ENCODE assay signal across 1 cellular context in the genomic region with DNA sequence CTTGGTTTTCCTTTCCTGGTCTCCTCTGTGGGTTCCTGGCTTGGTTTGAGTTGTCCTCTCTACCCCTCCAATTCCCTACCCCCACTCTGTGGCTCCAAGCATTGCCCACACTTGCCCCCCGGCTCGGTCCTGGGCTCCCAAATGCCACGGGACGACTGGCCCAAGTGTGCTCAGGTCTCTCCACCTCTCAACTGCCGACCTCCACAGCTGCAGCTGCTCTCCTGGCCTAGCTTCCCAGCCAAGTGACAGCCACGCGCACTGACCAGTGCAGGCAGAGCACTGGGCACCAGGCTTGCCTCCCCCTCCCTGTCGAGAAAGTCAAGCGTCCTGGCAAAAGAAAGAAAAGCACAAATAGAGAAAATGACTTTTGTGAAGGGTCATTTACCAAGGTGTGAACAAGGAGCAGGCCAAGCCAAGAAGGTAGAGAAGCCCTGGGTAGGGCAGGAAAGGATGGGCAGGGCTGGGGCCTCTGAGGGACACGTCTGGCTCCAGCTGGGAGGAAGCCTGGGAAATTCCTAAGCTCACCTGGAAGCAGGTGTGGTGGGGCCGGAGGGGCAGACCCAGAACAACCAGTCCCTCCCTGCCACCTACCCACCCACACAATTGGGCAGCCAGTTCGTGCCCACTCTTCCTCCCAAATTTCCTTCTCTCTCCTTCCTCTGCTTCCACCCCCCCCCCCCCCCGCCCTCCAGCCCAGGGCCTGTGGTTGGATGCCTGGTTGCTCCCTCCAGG.
TF ChIP-seq lines count a peak whose summit lies in the region.

No MANE protein-coding gene starts in this region.

TF ChIP-seq in H1, 55 proteins besides CTCF, POLR2A, EP300 and RAD21:
- TF ChIP-seq CBX5 (IDR thresholded peaks at IDR 0.05; ENCODE audit: low read depth, low read length) (no peak), TEAD4 (IDR thresholded peaks at IDR 0.05; ENCODE audit: low read depth, low read length) (no peak), SIX5 (IDR thresholded peaks at IDR 0.05; ENCODE audit: low read depth, low read length) (no peak), HDAC6 (IDR thresholded peaks at IDR 0.05; ENCODE audit: low read depth, low read length) (no peak)
- TF ChIP-seq, protein P1, sequence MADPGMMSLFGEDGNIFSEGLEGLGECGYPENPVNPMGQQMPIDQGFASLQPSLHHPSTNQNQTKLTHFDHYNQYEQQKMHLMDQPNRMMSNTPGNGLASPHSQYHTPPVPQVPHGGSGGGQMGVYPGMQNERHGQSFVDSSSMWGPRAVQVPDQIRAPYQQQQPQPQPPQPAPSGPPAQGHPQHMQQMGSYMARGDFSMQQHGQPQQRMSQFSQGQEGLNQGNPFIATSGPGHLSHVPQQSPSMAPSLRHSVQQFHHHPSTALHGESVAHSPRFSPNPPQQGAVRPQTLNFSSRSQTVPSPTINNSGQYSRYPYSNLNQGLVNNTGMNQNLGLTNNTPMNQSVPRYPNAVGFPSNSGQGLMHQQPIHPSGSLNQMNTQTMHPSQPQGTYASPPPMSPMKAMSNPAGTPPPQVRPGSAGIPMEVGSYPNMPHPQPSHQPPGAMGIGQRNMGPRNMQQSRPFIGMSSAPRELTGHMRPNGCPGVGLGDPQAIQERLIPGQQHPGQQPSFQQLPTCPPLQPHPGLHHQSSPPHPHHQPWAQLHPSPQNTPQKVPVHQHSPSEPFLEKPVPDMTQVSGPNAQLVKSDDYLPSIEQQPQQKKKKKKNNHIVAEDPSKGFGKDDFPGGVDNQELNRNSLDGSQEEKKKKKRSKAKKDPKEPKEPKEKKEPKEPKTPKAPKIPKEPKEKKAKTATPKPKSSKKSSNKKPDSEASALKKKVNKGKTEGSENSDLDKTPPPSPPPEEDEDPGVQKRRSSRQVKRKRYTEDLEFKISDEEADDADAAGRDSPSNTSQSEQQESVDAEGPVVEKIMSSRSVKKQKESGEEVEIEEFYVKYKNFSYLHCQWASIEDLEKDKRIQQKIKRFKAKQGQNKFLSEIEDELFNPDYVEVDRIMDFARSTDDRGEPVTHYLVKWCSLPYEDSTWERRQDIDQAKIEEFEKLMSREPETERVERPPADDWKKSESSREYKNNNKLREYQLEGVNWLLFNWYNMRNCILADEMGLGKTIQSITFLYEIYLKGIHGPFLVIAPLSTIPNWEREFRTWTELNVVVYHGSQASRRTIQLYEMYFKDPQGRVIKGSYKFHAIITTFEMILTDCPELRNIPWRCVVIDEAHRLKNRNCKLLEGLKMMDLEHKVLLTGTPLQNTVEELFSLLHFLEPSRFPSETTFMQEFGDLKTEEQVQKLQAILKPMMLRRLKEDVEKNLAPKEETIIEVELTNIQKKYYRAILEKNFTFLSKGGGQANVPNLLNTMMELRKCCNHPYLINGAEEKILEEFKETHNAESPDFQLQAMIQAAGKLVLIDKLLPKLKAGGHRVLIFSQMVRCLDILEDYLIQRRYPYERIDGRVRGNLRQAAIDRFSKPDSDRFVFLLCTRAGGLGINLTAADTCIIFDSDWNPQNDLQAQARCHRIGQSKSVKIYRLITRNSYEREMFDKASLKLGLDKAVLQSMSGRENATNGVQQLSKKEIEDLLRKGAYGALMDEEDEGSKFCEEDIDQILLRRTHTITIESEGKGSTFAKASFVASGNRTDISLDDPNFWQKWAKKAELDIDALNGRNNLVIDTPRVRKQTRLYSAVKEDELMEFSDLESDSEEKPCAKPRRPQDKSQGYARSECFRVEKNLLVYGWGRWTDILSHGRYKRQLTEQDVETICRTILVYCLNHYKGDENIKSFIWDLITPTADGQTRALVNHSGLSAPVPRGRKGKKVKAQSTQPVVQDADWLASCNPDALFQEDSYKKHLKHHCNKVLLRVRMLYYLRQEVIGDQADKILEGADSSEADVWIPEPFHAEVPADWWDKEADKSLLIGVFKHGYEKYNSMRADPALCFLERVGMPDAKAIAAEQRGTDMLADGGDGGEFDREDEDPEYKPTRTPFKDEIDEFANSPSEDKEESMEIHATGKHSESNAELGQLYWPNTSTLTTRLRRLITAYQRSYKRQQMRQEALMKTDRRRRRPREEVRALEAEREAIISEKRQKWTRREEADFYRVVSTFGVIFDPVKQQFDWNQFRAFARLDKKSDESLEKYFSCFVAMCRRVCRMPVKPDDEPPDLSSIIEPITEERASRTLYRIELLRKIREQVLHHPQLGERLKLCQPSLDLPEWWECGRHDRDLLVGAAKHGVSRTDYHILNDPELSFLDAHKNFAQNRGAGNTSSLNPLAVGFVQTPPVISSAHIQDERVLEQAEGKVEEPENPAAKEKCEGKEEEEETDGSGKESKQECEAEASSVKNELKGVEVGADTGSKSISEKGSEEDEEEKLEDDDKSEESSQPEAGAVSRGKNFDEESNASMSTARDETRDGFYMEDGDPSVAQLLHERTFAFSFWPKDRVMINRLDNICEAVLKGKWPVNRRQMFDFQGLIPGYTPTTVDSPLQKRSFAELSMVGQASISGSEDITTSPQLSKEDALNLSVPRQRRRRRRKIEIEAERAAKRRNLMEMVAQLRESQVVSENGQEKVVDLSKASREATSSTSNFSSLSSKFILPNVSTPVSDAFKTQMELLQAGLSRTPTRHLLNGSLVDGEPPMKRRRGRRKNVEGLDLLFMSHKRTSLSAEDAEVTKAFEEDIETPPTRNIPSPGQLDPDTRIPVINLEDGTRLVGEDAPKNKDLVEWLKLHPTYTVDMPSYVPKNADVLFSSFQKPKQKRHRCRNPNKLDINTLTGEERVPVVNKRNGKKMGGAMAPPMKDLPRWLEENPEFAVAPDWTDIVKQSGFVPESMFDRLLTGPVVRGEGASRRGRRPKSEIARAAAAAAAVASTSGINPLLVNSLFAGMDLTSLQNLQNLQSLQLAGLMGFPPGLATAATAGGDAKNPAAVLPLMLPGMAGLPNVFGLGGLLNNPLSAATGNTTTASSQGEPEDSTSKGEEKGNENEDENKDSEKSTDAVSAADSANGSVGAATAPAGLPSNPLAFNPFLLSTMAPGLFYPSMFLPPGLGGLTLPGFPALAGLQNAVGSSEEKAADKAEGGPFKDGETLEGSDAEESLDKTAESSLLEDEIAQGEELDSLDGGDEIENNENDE (IDR thresholded peaks at IDR 0.05; ENCODE audit: insufficient replicate concordance, low read length) = no peak
- TF ChIP-seq, protein P2, sequence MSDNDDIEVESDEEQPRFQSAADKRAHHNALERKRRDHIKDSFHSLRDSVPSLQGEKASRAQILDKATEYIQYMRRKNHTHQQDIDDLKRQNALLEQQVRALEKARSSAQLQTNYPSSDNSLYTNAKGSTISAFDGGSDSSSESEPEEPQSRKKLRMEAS (IDR thresholded peaks at IDR 0.05) = no peak
